In genomic region chr15:70172561-70172960, GRCh38 we compare ENCODE assay signal across 28 cellular contexts.
A peak's percentile ranks its signal among the peaks of the same experiment; 100 is the strongest.
DNase-seq lines count a peak whose midpoint lies in the region; ATAC-seq, FAIRE-seq and TF ChIP-seq lines count a peak whose summit lies in the region.
"Had no signal": no experiment of that assay in that cellular context is flagged by ENCODE, and none has a peak within 500 bp of the region (broad histone marks: within the 10 kb centered on the region; RNA-seq: fewer than 3 reads in every experiment).

No MANE protein-coding gene starts in this region.

- no peak for ATAC-seq in pancreas
- ATAC-seq: CD8-positive, alpha-beta T cell; GM23338 had no signal

- H3K27ac Mint-ChIP-seq in neural crest cell (ENCODE audit: unreplicated experiment) = no peak overlapping the region
- H3K27ac Mint-ChIP-seq in activated naive CD4-positive, alpha-beta T cell treated with anti-CD3 and anti-CD28 coated beads, Interleukin-2, amount 10 ng/mL, durations not matched to agents 7 days and 5 days = no peak overlapping the region
- H3K27ac Mint-ChIP-seq: CD8-positive, alpha-beta T cell; GM23338; H9 had no signal

- H3K36me3 ChIP-seq in BE2C (no peaks in the 10 kb centered on the region), HEK293 (ENCODE audit: control insufficient read depth in 2 of 2, insufficient read depth in 1 of 2, low read length in 2 of 2) (no peaks in the 10 kb centered on the region), pancreas (no peaks in the 10 kb centered on the region)

- FAIRE-seq in pancreas (lab: Jason Lieb, UNC) = no peak
- FAIRE-seq: A204.1, G401.6, GM12892, GM19239, HTR-8/SVneo had no signal

- H3K4me1 ChIP-seq in BE2C (peaks cover 23% of the 10 kb centered on the region), HEK293 (ENCODE audit: control insufficient read depth, insufficient read depth, low read length) (peaks cover 14% of the 10 kb centered on the region), pancreas (no peaks in the 10 kb centered on the region)

- DNase-seq in BE2C (no peak), OCI-M1 (lab: John Stamatoyannopoulos, UW) (peak; percentile 28), neural crest cell (ENCODE audit: low read depth, low spot score) (no peak), T-helper 9 cell (no peak), pancreas (no peak)
- DNase-seq in activated naive CD4-positive, alpha-beta T cell treated with anti-CD3 and anti-CD28 coated beads, Interleukin-2, amount 10 ng/mL, durations not matched to agents 7 days and 5 days = no peak
- DNase-seq: AML-193; C1 segment of cervical spinal cord; Caco-2; CD8-positive, alpha-beta T cell; H9; KG1; MV-4-11; NCI-H1105 treated with DMSO at 0.1 percent for 48 hours; NCI-H146; NCI-H2029; NCI-H446 treated with DMSO at 0.1 percent for 48 hours; NCI-H526; RPMI8226; SHP77 treated with DMSO at 0.1 percent for 48 hours; T-helper 1 cell had no signal

- peak overlapping the region; percentile 57; the same call in 1 of the 2 replicates for H3K27ac ChIP-seq in HEK293 (ENCODE audit: extremely low read depth, low read depth, low read length)
- H3K27ac ChIP-seq in pancreas = no peak overlapping the region

- H3K27me3 Mint-ChIP-seq in neural crest cell (ENCODE audit: low read depth) = peaks cover 5% of the 10 kb centered on the region
- peaks cover 38% of the 10 kb centered on the region for H3K27me3 Mint-ChIP-seq in activated naive CD4-positive, alpha-beta T cell treated with anti-CD3 and anti-CD28 coated beads, Interleukin-2, amount 10 ng/mL, durations not matched to agents 7 days and 5 days

- intact Hi-C loops in pancreas (cut with DNase I) = no loop called here

- H3K4me1 Mint-ChIP-seq in neural crest cell = peaks cover 6% of the 10 kb centered on the region
- no peaks in the 10 kb centered on the region for H3K4me1 Mint-ChIP-seq in activated naive CD4-positive, alpha-beta T cell treated with anti-CD3 and anti-CD28 coated beads, Interleukin-2, amount 10 ng/mL, durations not matched to agents 7 days and 5 days
- H3K4me1 Mint-ChIP-seq: GM23338 had no signal

- H3K4me3 Mint-ChIP-seq in neural crest cell = no peak overlapping the region
- H3K4me3 Mint-ChIP-seq in activated naive CD4-positive, alpha-beta T cell treated with anti-CD3 and anti-CD28 coated beads, Interleukin-2, amount 10 ng/mL, durations not matched to agents 7 days and 5 days = no peak overlapping the region
- H3K4me3 Mint-ChIP-seq: CD8-positive, alpha-beta T cell; GM23338; H9 had no signal

- H3K4me3 ChIP-seq in BE2C (ENCODE audit: low read depth, low read length) (no peak overlapping the region), HEK293 (ENCODE audit: low read depth, low read length) (no peak overlapping the region), pancreas (no peak overlapping the region)
- H3K4me3 ChIP-seq: GM23338 had no signal

- TF ChIP-seq CTCF in BE2C (IDR thresholded peaks at IDR 0.05; ENCODE audit: low read depth, low read length) (peak; percentile 26; the same call in 1 of the 2 replicates), HEK293 (tag by site-specific recombination; IDR thresholded peaks at IDR 0.05) (no peak), neural crest cell (conservative IDR thresholded peaks at IDR 0.05) (peak; percentile 22), pancreas (IDR thresholded peaks at IDR 0.05) (no peak)

- no peaks in the 10 kb centered on the region for H3K9me3 ChIP-seq in BE2C
- no peaks in the 10 kb centered on the region for H3K9me3 ChIP-seq in HEK293 (ENCODE audit: control insufficient read depth, insufficient read depth, low read depth, low read length)
- no peaks in the 10 kb centered on the region for H3K9me3 ChIP-seq in pancreas
- H3K9me3 ChIP-seq: Caco-2 had no signal

- WGBS in pancreas, 2 donors = 90 to 93% methylated on average over 2 of the region's 2 CpGs

- H3K27me3 ChIP-seq in BE2C = no peaks in the 10 kb centered on the region
- no peaks in the 10 kb centered on the region for H3K27me3 ChIP-seq in pancreas

- H3K9me3 Mint-ChIP-seq in neural crest cell = no peaks in the 10 kb centered on the region
- H3K9me3 Mint-ChIP-seq in activated naive CD4-positive, alpha-beta T cell treated with anti-CD3 and anti-CD28 coated beads, Interleukin-2, amount 10 ng/mL, durations not matched to agents 7 days and 5 days = no peaks in the 10 kb centered on the region
- H3K9me3 Mint-ChIP-seq: CD8-positive, alpha-beta T cell; GM23338; H9 had no signal

- CTCF ChIA-PET in HEK293 (lab: Yijun Ruan, JAX) = interaction anchor here (0.6 to 2.0 kb wide), 10 partner anchors 10 to 1348 kb away, joined by 3 to 9 read pairs (median 4); no protein-coding TSS in a partner anchor
- CTCF ChIA-PET in activated naive CD4-positive, alpha-beta T cell treated with anti-CD3 and anti-CD28 coated beads, Interleukin-2, amount 10 ng/mL, durations not matched to agents 7 days and 5 days (lab: Charles Lee) = no interaction called here

- POLR2A ChIA-PET in HEK293 (lab: Yijun Ruan, JAX) = interaction anchor here (1.2 to 2.0 kb wide), 3 partner anchors 71 to 73 kb away, joined by 3 to 6 read pairs (median 5); no protein-coding TSS in a partner anchor

- H3K36me3 Mint-ChIP-seq in neural crest cell (ENCODE audit: low read depth) = no peaks in the 10 kb centered on the region
- H3K36me3 Mint-ChIP-seq in activated naive CD4-positive, alpha-beta T cell treated with anti-CD3 and anti-CD28 coated beads, Interleukin-2, amount 10 ng/mL, durations not matched to agents 7 days and 5 days = no peaks in the 10 kb centered on the region
- H3K36me3 Mint-ChIP-seq: CD8-positive, alpha-beta T cell had no signal

TF ChIP-seq in HEK293, 187 proteins besides CTCF, POLR2A, EP300 and RAD21:
- TF ChIP-seq ZNF664 (tag by site-specific recombination; IDR thresholded peaks at IDR 0.05) (peak; percentile 68), ZNF658 (tag by site-specific recombination; IDR thresholded peaks at IDR 0.05) (no peak)

Comparison
In these comparisons a context has a peak if more than half of its experiments do, and no peak if none do; other contexts are left out.
1. CTCF ChIP-seq: peak in BE2C (single experiment) and neural crest cell (single experiment); none in HEK293 (single experiment) and pancreas (0 of 4).